ENCODE assay signal across 1 cellular context in the genomic region with DNA sequence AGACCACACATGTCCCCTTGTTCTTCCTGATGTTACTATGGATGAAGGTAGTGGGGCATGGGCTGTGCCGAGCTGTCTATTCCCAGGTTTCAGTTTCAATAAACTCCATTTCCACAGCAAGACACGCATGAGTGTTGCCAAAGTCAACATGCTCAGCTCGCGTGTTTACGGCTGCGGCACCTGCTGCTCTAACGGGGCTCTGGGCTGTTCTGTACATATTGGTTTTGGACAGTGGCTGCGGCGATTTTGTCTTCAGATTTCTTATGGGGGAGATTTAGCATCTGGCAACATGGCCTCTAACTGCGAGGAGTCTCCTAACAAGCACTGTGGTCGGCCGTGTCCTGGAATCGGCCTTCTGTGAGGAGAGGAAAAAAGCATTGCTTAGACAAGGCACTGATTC.
TF ChIP-seq lines count a peak whose summit lies in the region.

No MANE protein-coding gene starts in this region.

TF ChIP-seq in HepG2, 621 proteins besides CTCF, POLR2A, EP300 and RAD21 (continued from another document):
- TF ChIP-seq, protein P1, sequence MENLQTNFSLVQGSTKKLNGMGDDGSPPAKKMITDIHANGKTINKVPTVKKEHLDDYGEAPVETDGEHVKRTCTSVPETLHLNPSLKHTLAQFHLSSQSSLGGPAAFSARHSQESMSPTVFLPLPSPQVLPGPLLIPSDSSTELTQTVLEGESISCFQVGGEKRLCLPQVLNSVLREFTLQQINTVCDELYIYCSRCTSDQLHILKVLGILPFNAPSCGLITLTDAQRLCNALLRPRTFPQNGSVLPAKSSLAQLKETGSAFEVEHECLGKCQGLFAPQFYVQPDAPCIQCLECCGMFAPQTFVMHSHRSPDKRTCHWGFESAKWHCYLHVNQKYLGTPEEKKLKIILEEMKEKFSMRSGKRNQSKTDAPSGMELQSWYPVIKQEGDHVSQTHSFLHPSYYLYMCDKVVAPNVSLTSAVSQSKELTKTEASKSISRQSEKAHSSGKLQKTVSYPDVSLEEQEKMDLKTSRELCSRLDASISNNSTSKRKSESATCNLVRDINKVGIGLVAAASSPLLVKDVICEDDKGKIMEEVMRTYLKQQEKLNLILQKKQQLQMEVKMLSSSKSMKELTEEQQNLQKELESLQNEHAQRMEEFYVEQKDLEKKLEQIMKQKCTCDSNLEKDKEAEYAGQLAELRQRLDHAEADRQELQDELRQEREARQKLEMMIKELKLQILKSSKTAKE (CRISPR knock-in tag; IDR thresholded peaks at IDR 0.05; ENCODE audit: borderline replicate concordance) = no peak
- TF ChIP-seq ZNF256 (CRISPR knock-in tag; conservative IDR thresholded peaks at IDR 0.05) = no peak
TF ChIP-seq in HepG2: peak in this region for 0.
